In genomic region chr1:153906396-153906795, GRCh38 we compare ENCODE assay signal across 24 cellular contexts. TPM values are rescaled to one million over a fixed set of nuclear protein-coding genes. Genes with fewer than 3 reads are reported as not detected.
DNase-seq lines count a peak whose midpoint lies in the region; ATAC-seq and TF ChIP-seq lines count a peak whose summit lies in the region.
"Had no signal": no experiment of that assay in that cellular context is flagged by ENCODE, and none has a peak within 500 bp of the region (broad histone marks: within the 10 kb centered on the region; RNA-seq: fewer than 3 reads in every experiment).

No MANE protein-coding gene starts in this region.

- H3K36me3 Mint-ChIP-seq in activated CD4-positive, alpha-beta memory T cell treated with anti-CD3 and anti-CD28 coated beads for 36 hours = peaks cover 5% of the 10 kb centered on the region
- H3K36me3 Mint-ChIP-seq in activated CD4-positive, alpha-beta memory T cell treated with anti-CD3 and anti-CD28 coated beads, Interleukin-2, amount 10 ng/mL, durations not matched to agents 7 days and 5 days (ENCODE audit: low read depth) = peaks cover 21% of the 10 kb centered on the region
- H3K36me3 Mint-ChIP-seq in CD8-positive, alpha-beta T cell = peaks cover 31% of the 10 kb centered on the region
- H3K36me3 Mint-ChIP-seq in activated T-helper 17 cell treated with anti-CD3 and anti-CD28 coated beads, Interleukin-2, amount 50 U/mL, for 72 hours (ENCODE audit: low read depth) = peaks cover 41% of the 10 kb centered on the region
- peaks cover 4 to 16% (median 11%) of the 10 kb centered on the region in 5 donors for H3K36me3 Mint-ChIP-seq in naive thymus-derived CD4-positive, alpha-beta T cell

- no peak overlapping the region for H3K27ac ChIP-seq in CD8-positive, alpha-beta T cell (ENCODE audit: low read depth, low read length)
- peak overlapping the region; percentile 35 for H3K27ac ChIP-seq in naive thymus-derived CD4-positive, alpha-beta T cell (ENCODE audit: low read depth, low read length)
- H3K27ac ChIP-seq: hepatocyte, lower lobe of right lung, pancreas, SJSA1, upper lobe of left lung had no signal

- no peaks in the 10 kb centered on the region for H3K9me3 Mint-ChIP-seq in activated CD4-positive, alpha-beta memory T cell treated with anti-CD3 and anti-CD28 coated beads for 36 hours
- H3K9me3 Mint-ChIP-seq in activated CD4-positive, alpha-beta memory T cell treated with anti-CD3 and anti-CD28 coated beads, Interleukin-2, amount 10 ng/mL, durations not matched to agents 7 days and 5 days = no peaks in the 10 kb centered on the region
- no peaks in the 10 kb centered on the region for H3K9me3 Mint-ChIP-seq in CD8-positive, alpha-beta T cell
- no peaks in the 10 kb centered on the region for H3K9me3 Mint-ChIP-seq in activated T-helper 17 cell treated with anti-CD3 and anti-CD28 coated beads, Interleukin-2, amount 50 U/mL, for 72 hours
- H3K9me3 Mint-ChIP-seq in naive thymus-derived CD4-positive, alpha-beta T cell = no peaks in the 10 kb centered on the region
- H3K9me3 Mint-ChIP-seq: CD14-positive monocyte, IgD-negative memory B cell, neural crest cell had no signal

- ATAC-seq in CD8-positive, alpha-beta T cell = no peak
- ATAC-seq in activated T-helper 17 cell treated with anti-CD3 and anti-CD28 coated beads, Interleukin-2, amount 50 U/mL, for 72 hours (replicated peaks) = no peak
- no peak for ATAC-seq in naive thymus-derived CD4-positive, alpha-beta T cell
- ATAC-seq: lower lobe of right lung; pancreas; stimulated activated naive B cell treated with anti-CD40 and anti-IgM and Interleukin-4, amounts not matched to agents 10 μg/mL and 1 μg/mL and 100 μg/mL, for 72 hours had no signal

- peaks cover 32% of the 10 kb centered on the region for H3K4me1 Mint-ChIP-seq in activated CD4-positive, alpha-beta memory T cell treated with anti-CD3 and anti-CD28 coated beads for 36 hours (ENCODE audit: low read depth)
- peaks cover 22% of the 10 kb centered on the region for H3K4me1 Mint-ChIP-seq in activated CD4-positive, alpha-beta memory T cell treated with anti-CD3 and anti-CD28 coated beads, Interleukin-2, amount 10 ng/mL, durations not matched to agents 7 days and 5 days
- H3K4me1 Mint-ChIP-seq in CD8-positive, alpha-beta T cell (ENCODE audit: low read depth) = peaks cover 39% of the 10 kb centered on the region
- H3K4me1 Mint-ChIP-seq in activated T-helper 17 cell treated with anti-CD3 and anti-CD28 coated beads, Interleukin-2, amount 50 U/mL, for 72 hours = peaks cover 10% of the 10 kb centered on the region
- H3K4me1 Mint-ChIP-seq in naive thymus-derived CD4-positive, alpha-beta T cell = peaks cover 21 to 57% (median 29%) of the 10 kb centered on the region in 7 donors

- intact Hi-C loops in activated CD4-positive, alpha-beta memory T cell treated with anti-CD3 and anti-CD28 coated beads for 36 hours (cut with micrococcal nuclease) = no loop called here
- intact Hi-C loops in CD8-positive, alpha-beta T cell (cut with DNase I, micrococcal nuclease) = loop anchor here in 1 of 2 experiments (5.0 kb wide), 1 partner anchor 54 kb away; no protein-coding TSS in a partner anchor
- intact Hi-C loops in naive thymus-derived CD4-positive, alpha-beta T cell (cut with micrococcal nuclease) = no loop called here

- H3K36me3 ChIP-seq in CD8-positive, alpha-beta T cell (ENCODE audit: insufficient read depth, low read length) = no peaks in the 10 kb centered on the region
- H3K36me3 ChIP-seq in naive thymus-derived CD4-positive, alpha-beta T cell (ENCODE audit: control insufficient read depth in 2 of 3, insufficient read depth in 3 of 3, low read length in 3 of 3) = peaks cover 0 to 20% (median 0%) of the 10 kb centered on the region in 3 experiments
- H3K36me3 ChIP-seq: pancreas had no signal

- H3K27me3 Mint-ChIP-seq in activated CD4-positive, alpha-beta memory T cell treated with anti-CD3 and anti-CD28 coated beads for 36 hours = no peaks in the 10 kb centered on the region
- no peaks in the 10 kb centered on the region for H3K27me3 Mint-ChIP-seq in activated CD4-positive, alpha-beta memory T cell treated with anti-CD3 and anti-CD28 coated beads, Interleukin-2, amount 10 ng/mL, durations not matched to agents 7 days and 5 days
- no peaks in the 10 kb centered on the region for H3K27me3 Mint-ChIP-seq in CD8-positive, alpha-beta T cell (ENCODE audit: low read depth)
- no peaks in the 10 kb centered on the region for H3K27me3 Mint-ChIP-seq in activated T-helper 17 cell treated with anti-CD3 and anti-CD28 coated beads, Interleukin-2, amount 50 U/mL, for 72 hours
- no peaks in the 10 kb centered on the region for H3K27me3 Mint-ChIP-seq in naive thymus-derived CD4-positive, alpha-beta T cell
- H3K27me3 Mint-ChIP-seq: IgD-negative memory B cell; stimulated activated naive B cell treated with anti-CD40 and anti-IgM and Interleukin-4, amounts not matched to agents 10 μg/mL and 1 μg/mL and 100 μg/mL, for 72 hours had no signal

- H3K4me3 Mint-ChIP-seq in activated CD4-positive, alpha-beta memory T cell treated with anti-CD3 and anti-CD28 coated beads for 36 hours = no peak overlapping the region
- H3K4me3 Mint-ChIP-seq in activated CD4-positive, alpha-beta memory T cell treated with anti-CD3 and anti-CD28 coated beads, Interleukin-2, amount 10 ng/mL, durations not matched to agents 7 days and 5 days = no peak overlapping the region
- H3K4me3 Mint-ChIP-seq in CD8-positive, alpha-beta T cell = no peak overlapping the region
- no peak overlapping the region for H3K4me3 Mint-ChIP-seq in activated T-helper 17 cell treated with anti-CD3 and anti-CD28 coated beads, Interleukin-2, amount 50 U/mL, for 72 hours
- H3K4me3 Mint-ChIP-seq in naive thymus-derived CD4-positive, alpha-beta T cell = peak overlapping the region in 3 of 10 donors; percentile 16 to 53 (median 43)
- H3K4me3 Mint-ChIP-seq: CD14-positive monocyte; IgD-negative memory B cell; neural crest cell; stimulated activated naive B cell treated with anti-CD40 and anti-IgM and Interleukin-4, amounts not matched to agents 10 μg/mL and 1 μg/mL and 100 μg/mL, for 72 hours had no signal

- no peaks in the 10 kb centered on the region for H3K9me3 ChIP-seq in CD8-positive, alpha-beta T cell (ENCODE audit: low read length)
- no peaks in the 10 kb centered on the region for H3K9me3 ChIP-seq in naive thymus-derived CD4-positive, alpha-beta T cell (ENCODE audit: control insufficient read depth in 2 of 3, low read length in 3 of 3)
- H3K9me3 ChIP-seq: lower lobe of right lung, pancreas, SJSA1, suprapubic skin, upper lobe of left lung had no signal

- peak overlapping the region; percentile 42 for H3K27ac Mint-ChIP-seq in activated CD4-positive, alpha-beta memory T cell treated with anti-CD3 and anti-CD28 coated beads for 36 hours
- H3K27ac Mint-ChIP-seq in activated CD4-positive, alpha-beta memory T cell treated with anti-CD3 and anti-CD28 coated beads, Interleukin-2, amount 10 ng/mL, durations not matched to agents 7 days and 5 days = no peak overlapping the region
- H3K27ac Mint-ChIP-seq in CD8-positive, alpha-beta T cell = peak overlapping the region; percentile 78
- H3K27ac Mint-ChIP-seq in activated T-helper 17 cell treated with anti-CD3 and anti-CD28 coated beads, Interleukin-2, amount 50 U/mL, for 72 hours = peak overlapping the region; percentile 60
- peak overlapping the region in 6 of 9 donors; percentile 43 to 76 (median 68) for H3K27ac Mint-ChIP-seq in naive thymus-derived CD4-positive, alpha-beta T cell

- H3K4me1 ChIP-seq in CD8-positive, alpha-beta T cell (ENCODE audit: insufficient read depth, low read length) = no peaks in the 10 kb centered on the region
- no peaks in the 10 kb centered on the region for H3K4me1 ChIP-seq in naive thymus-derived CD4-positive, alpha-beta T cell (ENCODE audit: control insufficient read depth in 2 of 2, insufficient read depth in 2 of 2, low read length in 2 of 2)
- H3K4me1 ChIP-seq: pancreas, SJSA1 had no signal

- no peak for TF ChIP-seq CTCF in CD8-positive, alpha-beta T cell (IDR thresholded peaks at IDR 0.05)

- H3K4me3 ChIP-seq in CD8-positive, alpha-beta T cell (ENCODE audit: low read depth, low read length) = no peak overlapping the region
- no peak overlapping the region for H3K4me3 ChIP-seq in naive thymus-derived CD4-positive, alpha-beta T cell (ENCODE audit: low read length)
- H3K4me3 ChIP-seq: hepatocyte, lower lobe of right lung, pancreas, SJSA1, suprapubic skin, upper lobe of left lung had no signal

- POLR2A ChIA-PET in activated CD4-positive, alpha-beta memory T cell treated with anti-CD3 and anti-CD28 coated beads for 36 hours (lab: Charles Lee) = interaction anchor here (0.6 kb wide), 2 partner anchors 17 to 140 kb away, joined by 3 to 5 read pairs; no protein-coding TSS in a partner anchor
- POLR2A ChIA-PET in activated CD4-positive, alpha-beta memory T cell treated with anti-CD3 and anti-CD28 coated beads, Interleukin-2, amount 10 ng/mL, durations not matched to agents 7 days and 5 days (lab: Charles Lee) = interaction anchor here (1.5 kb wide), 1 partner anchor 16 kb away, joined by 4 read pairs; the partner anchor contains the start of gene GATAD2B
- POLR2A ChIA-PET in CD8-positive, alpha-beta T cell (lab: Charles Lee) = no interaction called here
- POLR2A ChIA-PET in naive thymus-derived CD4-positive, alpha-beta T cell (lab: Charles Lee) = no interaction called here

- no peaks in the 10 kb centered on the region for H3K27me3 ChIP-seq in CD8-positive, alpha-beta T cell (ENCODE audit: insufficient read depth, low read length)
- no peaks in the 10 kb centered on the region for H3K27me3 ChIP-seq in naive thymus-derived CD4-positive, alpha-beta T cell (ENCODE audit: control insufficient read depth in 2 of 2, insufficient read depth in 2 of 2, low read length in 2 of 2)
- H3K27me3 ChIP-seq: hepatocyte, pancreas, SJSA1, suprapubic skin, upper lobe of left lung had no signal

- DNase-seq in activated CD4-positive, alpha-beta memory T cell treated with anti-CD3 and anti-CD28 coated beads for 36 hours = no peak
- no peak for DNase-seq in activated CD4-positive, alpha-beta memory T cell treated with anti-CD3 and anti-CD28 coated beads, Interleukin-2, amount 10 ng/mL, durations not matched to agents 7 days and 5 days
- DNase-seq in CD8-positive, alpha-beta T cell = no peak
- no peak for DNase-seq in naive thymus-derived CD4-positive, alpha-beta T cell
- DNase-seq in kidney tubule cell (ENCODE audit: low spot score) (no peak), activated gamma-delta T cell (lab: John Stamatoyannopoulos, UW) (no peak), GF-D8 (lab: John Stamatoyannopoulos, UW) (no peak)
- DNase-seq: activated CD4-positive, CD25-positive, alpha-beta regulatory T cell; activated effector memory CD4-positive, alpha-beta T cell treated with anti-CD3 and anti-CD28 coated beads, Interleukin-2, amount 50 U/mL, for 16 hours; GOT3; lower lobe of right lung; NCI-H1048; NCI-H1694; NCI-H446 treated with DMSO at 0.1 percent for 48 hours; pancreas; stimulated activated naive B cell treated with anti-CD40 and anti-IgM and Interleukin-4, amounts not matched to agents 10 μg/mL and 1 μg/mL and 100 μg/mL, for 72 hours; upper lobe of left lung had no signal

- CTCF ChIA-PET in activated CD4-positive, alpha-beta memory T cell treated with anti-CD3 and anti-CD28 coated beads for 36 hours (lab: Charles Lee) = interaction anchor here (0.6 kb wide), 1 partner anchor 29 kb away, joined by 6 read pairs; no protein-coding TSS in a partner anchor
- CTCF ChIA-PET in activated CD4-positive, alpha-beta memory T cell treated with anti-CD3 and anti-CD28 coated beads, Interleukin-2, amount 10 ng/mL, durations not matched to agents 7 days and 5 days (lab: Charles Lee) = interaction anchor here (1.1 to 1.4 kb wide), 3 partner anchors 8 to 40 kb away, joined by 3 to 4 read pairs (median 3); partner anchors contain the start of genes DENND4B and GATAD2B
- CTCF ChIA-PET in CD8-positive, alpha-beta T cell (lab: Charles Lee) = interaction anchor here (0.6 kb wide), 1 partner anchor 17 kb away, joined by 3 read pairs; no protein-coding TSS in a partner anchor
- CTCF ChIA-PET in naive thymus-derived CD4-positive, alpha-beta T cell (lab: Charles Lee) = no interaction called here

RNA-seq across cellular contexts. Expression of gene GATAD2B, which starts 16.4 kb away (rescaled TPM):
- total RNA-seq in activated CD4-positive, alpha-beta memory T cell treated with anti-CD3 and anti-CD28 coated beads for 36 hours = 10 to 100 TPM; 66.4 to 67.9 TPM
- 10 to 100 TPM; 70.8 to 71.1 TPM for total RNA-seq in activated CD4-positive, alpha-beta memory T cell treated with anti-CD3 and anti-CD28 coated beads, Interleukin-2, amount 10 ng/mL, durations not matched to agents 7 days and 5 days
- 10 to 100 TPM; 52.0 to 52.1 TPM for total RNA-seq in CD8-positive, alpha-beta T cell
- 10 to 100 TPM; 47.8 to 51.1 TPM for total RNA-seq in activated T-helper 17 cell treated with anti-CD3 and anti-CD28 coated beads, Interleukin-2, amount 50 U/mL, for 72 hours
- 100 to 1,000 TPM in 1 of 5 experiments, 10 to 100 TPM in 4; 67.3 to 102 (median 75.5) TPM for total RNA-seq in naive thymus-derived CD4-positive, alpha-beta T cell
- 1 to 10 TPM; 4.8 to 5.3 TPM for polyA plus RNA-seq in naive thymus-derived CD4-positive, alpha-beta T cell

RNA-seq across cellular contexts. Expression of gene DENND4B, which starts 40.1 kb away (rescaled TPM):
- total RNA-seq in activated CD4-positive, alpha-beta memory T cell treated with anti-CD3 and anti-CD28 coated beads for 36 hours = 100 to 1,000 TPM in 1 of 2 experiments, 10 to 100 TPM in 1; 98.1 to 108 TPM
- 100 to 1,000 TPM; 159 to 166 TPM for total RNA-seq in activated CD4-positive, alpha-beta memory T cell treated with anti-CD3 and anti-CD28 coated beads, Interleukin-2, amount 10 ng/mL, durations not matched to agents 7 days and 5 days
- 10 to 100 TPM; 87.2 to 91.3 TPM for total RNA-seq in CD8-positive, alpha-beta T cell
- 100 to 1,000 TPM in 1 of 2 donors, 10 to 100 TPM in 1; 98.0 to 130 TPM for total RNA-seq in activated T-helper 17 cell treated with anti-CD3 and anti-CD28 coated beads, Interleukin-2, amount 50 U/mL, for 72 hours
- total RNA-seq in naive thymus-derived CD4-positive, alpha-beta T cell = 100 to 1,000 TPM; 148 to 223 (median 197) TPM
- 10 to 100 TPM; 12.5 to 27.0 TPM for polyA plus RNA-seq in naive thymus-derived CD4-positive, alpha-beta T cell

RNA-seq across cellular contexts. Expression of gene CRTC2, which starts 52.0 kb away (rescaled TPM):
- total RNA-seq in activated CD4-positive, alpha-beta memory T cell treated with anti-CD3 and anti-CD28 coated beads for 36 hours = 10 to 100 TPM; 60.8 to 78.0 TPM
- 100 to 1,000 TPM; 107 TPM for total RNA-seq in activated CD4-positive, alpha-beta memory T cell treated with anti-CD3 and anti-CD28 coated beads, Interleukin-2, amount 10 ng/mL, durations not matched to agents 7 days and 5 days
- 100 to 1,000 TPM; 169 to 201 TPM for total RNA-seq in CD8-positive, alpha-beta T cell
- 100 to 1,000 TPM in 1 of 2 donors, 10 to 100 TPM in 1; 84.9 to 131 TPM for total RNA-seq in activated T-helper 17 cell treated with anti-CD3 and anti-CD28 coated beads, Interleukin-2, amount 50 U/mL, for 72 hours
- total RNA-seq in naive thymus-derived CD4-positive, alpha-beta T cell = 100 to 1,000 TPM in 4 of 5 experiments, 10 to 100 TPM in 1; 86.1 to 157 (median 119) TPM
- 10 to 100 TPM; 25.2 to 44.8 TPM for polyA plus RNA-seq in naive thymus-derived CD4-positive, alpha-beta T cell

RNA-seq across cellular contexts. Expression of gene SLC39A1, which starts 56.9 kb away (rescaled TPM):
- total RNA-seq in activated CD4-positive, alpha-beta memory T cell treated with anti-CD3 and anti-CD28 coated beads for 36 hours = 10 to 100 TPM; 67.0 to 68.7 TPM
- 10 to 100 TPM; 42.5 to 42.6 TPM for total RNA-seq in activated CD4-positive, alpha-beta memory T cell treated with anti-CD3 and anti-CD28 coated beads, Interleukin-2, amount 10 ng/mL, durations not matched to agents 7 days and 5 days
- 1 to 10 TPM; 7.2 to 7.7 TPM for total RNA-seq in CD8-positive, alpha-beta T cell
- 100 to 1,000 TPM; 109 to 117 TPM for total RNA-seq in activated T-helper 17 cell treated with anti-CD3 and anti-CD28 coated beads, Interleukin-2, amount 50 U/mL, for 72 hours
- total RNA-seq in naive thymus-derived CD4-positive, alpha-beta T cell = 10 to 100 TPM; 14.4 to 53.2 (median 18.7) TPM
- polyA plus RNA-seq in naive thymus-derived CD4-positive, alpha-beta T cell = 10 to 100 TPM; 27.8 to 37.4 TPM

Comparison
In these comparisons a context has a peak if more than half of its experiments do, and no peak if none do; other contexts are left out.
1. POLR2A ChIA-PET loops: an anchor here in activated CD4-positive, alpha-beta memory T cell treated with anti-CD3 and anti-CD28 coated beads for 36 hours (0.6 kb wide) and activated CD4-positive, alpha-beta memory T cell treated with anti-CD3 and anti-CD28 coated beads, Interleukin-2, amount 10 ng/mL, durations not matched to agents 7 days and 5 days (1.5 kb wide); none called in CD8-positive, alpha-beta T cell and naive thymus-derived CD4-positive, alpha-beta T cell.